Comparison of ENCODE assay signal across 16 cellular contexts in genomic region chr12:92696240-92696639, GRCh38. TPM values are rescaled to one million over a fixed set of nuclear protein-coding genes. Genes with fewer than 3 reads are reported as not detected.
DNase-seq lines count a peak whose midpoint lies in the region; ATAC-seq and TF ChIP-seq lines count a peak whose summit lies in the region.
"Had no signal": no experiment of that assay in that cellular context is flagged by ENCODE, and none has a peak within 500 bp of the region (broad histone marks: within the 10 kb centered on the region; RNA-seq: fewer than 3 reads in every experiment).

No MANE protein-coding gene starts in this region.

- CTCF ChIA-PET in A673 (lab: Charles Lee): no interaction called here

- H3K4me3 ChIP-seq in A673 (ENCODE audit: low read depth, low read length, poor library complexity, severe bottlenecking) (no peak overlapping the region), coronary artery (no peak overlapping the region)
- H3K4me3 ChIP-seq: gastrocnemius medialis, testis had no signal

- H3K9me3 Mint-ChIP-seq in type B pancreatic cell: peaks cover 9% of the 10 kb centered on the region
- H3K9me3 Mint-ChIP-seq: HFFc6 had no signal

- BruUV-seq in A673 (replicated peaks; lab: Mats Ljungman, UMichigan): no TSS peak

- H3K36me3 ChIP-seq in A673 (ENCODE audit: insufficient read depth, low read length, poor library complexity, severe bottlenecking): no peaks in the 10 kb centered on the region
- H3K36me3 ChIP-seq: brain microvascular endothelial cell, gastrocnemius medialis, neutrophil had no signal

- H3K27me3 ChIP-seq in A673 (replicated peaks; ENCODE audit: insufficient read depth, low read depth, low read length, poor library complexity): no peaks in the 10 kb centered on the region
- H3K27me3 ChIP-seq: brain microvascular endothelial cell, gastrocnemius medialis, neutrophil, testis had no signal

- H3K27ac Mint-ChIP-seq in type B pancreatic cell: no peak overlapping the region
- H3K27ac Mint-ChIP-seq: HFFc6 had no signal

- H3K4me3 Mint-ChIP-seq in type B pancreatic cell: no peak overlapping the region
- H3K4me3 Mint-ChIP-seq: HFFc6 had no signal

- H3K4me1 Mint-ChIP-seq in type B pancreatic cell (ENCODE audit: unreplicated experiment): no peaks in the 10 kb centered on the region

- no peaks in the 10 kb centered on the region for H3K4me1 ChIP-seq in A673 (ENCODE audit: insufficient read depth, low read length, poor library complexity, severe bottlenecking)
- H3K4me1 ChIP-seq: testis had no signal

- H3K27ac ChIP-seq in A673 (ENCODE audit: low read depth, low read length, poor library complexity, severe bottlenecking) (no peak overlapping the region), coronary artery (peak overlapping the region in 1 of 2 donors; percentile 3)
- H3K27ac ChIP-seq: brain microvascular endothelial cell, gastrocnemius medialis, neutrophil, testis had no signal

- DNase-seq in A673 (ENCODE audit: low spot score): peak; percentile 9
- peak; percentile 32 for DNase-seq in HCEC 1CT
- peak; percentile 18 for DNase-seq in brain pericyte (ENCODE audit: low read depth, low spot score)
- peak; percentile 65 for DNase-seq in iris pigment epithelial cell (ENCODE audit: low read depth)
- no peak for DNase-seq in type B pancreatic cell (ENCODE audit: extremely low spot score, unreplicated experiment)
- no peak for DNase-seq in coronary artery (ENCODE audit: low spot score)
- no peak for DNase-seq in NCI-H1092 treated with DMSO at 0.1 percent for 48 hours (lab: John Stamatoyannopoulos, UW)
- DNase-seq: activated T-cell treated with anti-CD3 and anti-CD28 coated beads, Interleukin-2, amount 50 U/mL, for 48 hours; brain microvascular endothelial cell; HFFc6; NCI-H82; testis had no signal

- intact Hi-C loops in A673 (cut with micrococcal nuclease; ENCODE audit: unreplicated experiment): no loop called here

- ATAC-seq in GM19397 (IDR thresholded peaks at IDR 0.05; ENCODE audit: unreplicated experiment): no peak
- ATAC-seq: activated CD4-positive, CD25-positive, alpha-beta regulatory T cell treated with anti-CD3 and anti-CD28 coated beads, Interleukin-2, amount 50 U/mL, for 24 hours; gastrocnemius medialis had no signal

- H3K9me3 ChIP-seq in A673 (ENCODE audit: low read depth, low read length, poor library complexity, severe bottlenecking): no peaks in the 10 kb centered on the region
- H3K9me3 ChIP-seq: gastrocnemius medialis, neutrophil, testis had no signal

- no peaks in the 10 kb centered on the region for H3K27me3 Mint-ChIP-seq in type B pancreatic cell

- POLR2A ChIA-PET in A673 (lab: Charles Lee; ENCODE audit: low non-redundant PET): no interaction called here

- no peaks in the 10 kb centered on the region for H3K36me3 Mint-ChIP-seq in type B pancreatic cell

- no peak for TF ChIP-seq CTCF in A673 (conservative IDR thresholded peaks at IDR 0.05; ENCODE audit: low read depth, low read length)
- no peak for TF ChIP-seq CTCF in type B pancreatic cell (conservative IDR thresholded peaks at IDR 0.05)
- TF ChIP-seq CTCF in coronary artery (IDR thresholded peaks at IDR 0.05): no peak

RNA-seq across cellular contexts. Expression of gene PLEKHG7, which starts 6.5 kb away (rescaled TPM):
- total RNA-seq in A673 (2021) (not detected in 2 replicates), type B pancreatic cell (ENCODE audit: low replicate concordance) (0.17 TPM in 1 of 2 replicates, not detected in the other)
- total RNA-seq: gastrocnemius medialis had no signal

Comparison
In these comparisons a context has a peak if more than half of its experiments do, and no peak if none do; other contexts are left out.
1. DNase-seq: peak in A673 (single experiment), HCEC 1CT (single experiment), brain pericyte (single experiment) and iris pigment epithelial cell (single experiment); none in type B pancreatic cell (single experiment), coronary artery (single experiment) and NCI-H1092 treated with DMSO at 0.1 percent for 48 hours (single experiment).